ENCODE assay signal across 1 cellular context in the genomic region with DNA sequence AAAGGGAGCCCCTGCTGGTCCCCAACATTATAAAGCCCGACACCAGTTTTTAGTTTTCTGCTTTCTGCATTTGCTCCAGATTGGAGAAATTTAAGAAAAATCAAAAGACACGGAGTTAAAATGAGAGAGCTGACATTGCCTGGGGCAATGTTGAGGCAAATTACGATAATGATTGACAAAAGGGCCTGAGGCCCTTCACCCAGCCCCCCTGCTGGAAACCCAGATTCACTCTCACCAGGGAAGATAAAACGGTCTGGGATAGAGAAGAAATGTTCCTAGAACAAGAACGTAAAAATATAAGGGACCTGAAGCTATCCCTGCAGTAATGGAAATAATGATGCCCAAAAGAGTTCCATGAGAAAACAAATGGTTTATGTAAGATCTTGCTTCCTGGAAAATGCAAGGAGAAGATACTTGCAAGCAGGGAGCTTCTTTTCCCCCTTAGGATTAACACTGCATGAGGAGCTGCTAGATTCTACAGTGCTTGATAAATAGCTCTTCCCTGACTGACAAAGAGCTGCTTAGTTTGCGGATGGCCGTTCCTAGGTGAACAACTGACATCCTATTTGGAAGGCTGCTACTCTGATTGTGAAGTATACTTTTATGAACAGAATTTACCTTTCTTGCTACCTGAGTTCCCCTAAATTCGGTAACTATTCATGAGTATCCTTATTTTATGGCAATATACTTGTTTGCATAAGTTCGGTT.
TF ChIP-seq lines count a peak whose summit lies in the region.

No MANE protein-coding gene starts in this region.

TF ChIP-seq in K562, 482 proteins besides CTCF, POLR2A, EP300 and RAD21:
- TF ChIP-seq, protein P1, sequence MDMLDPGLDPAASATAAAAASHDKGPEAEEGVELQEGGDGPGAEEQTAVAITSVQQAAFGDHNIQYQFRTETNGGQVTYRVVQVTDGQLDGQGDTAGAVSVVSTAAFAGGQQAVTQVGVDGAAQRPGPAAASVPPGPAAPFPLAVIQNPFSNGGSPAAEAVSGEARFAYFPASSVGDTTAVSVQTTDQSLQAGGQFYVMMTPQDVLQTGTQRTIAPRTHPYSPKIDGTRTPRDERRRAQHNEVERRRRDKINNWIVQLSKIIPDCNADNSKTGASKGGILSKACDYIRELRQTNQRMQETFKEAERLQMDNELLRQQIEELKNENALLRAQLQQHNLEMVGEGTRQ (CRISPR knock-in tag; IDR thresholded peaks at IDR 0.05) = peak; percentile 3; the same call in 1 of the 2 replicates
- TF ChIP-seq, protein P2, sequence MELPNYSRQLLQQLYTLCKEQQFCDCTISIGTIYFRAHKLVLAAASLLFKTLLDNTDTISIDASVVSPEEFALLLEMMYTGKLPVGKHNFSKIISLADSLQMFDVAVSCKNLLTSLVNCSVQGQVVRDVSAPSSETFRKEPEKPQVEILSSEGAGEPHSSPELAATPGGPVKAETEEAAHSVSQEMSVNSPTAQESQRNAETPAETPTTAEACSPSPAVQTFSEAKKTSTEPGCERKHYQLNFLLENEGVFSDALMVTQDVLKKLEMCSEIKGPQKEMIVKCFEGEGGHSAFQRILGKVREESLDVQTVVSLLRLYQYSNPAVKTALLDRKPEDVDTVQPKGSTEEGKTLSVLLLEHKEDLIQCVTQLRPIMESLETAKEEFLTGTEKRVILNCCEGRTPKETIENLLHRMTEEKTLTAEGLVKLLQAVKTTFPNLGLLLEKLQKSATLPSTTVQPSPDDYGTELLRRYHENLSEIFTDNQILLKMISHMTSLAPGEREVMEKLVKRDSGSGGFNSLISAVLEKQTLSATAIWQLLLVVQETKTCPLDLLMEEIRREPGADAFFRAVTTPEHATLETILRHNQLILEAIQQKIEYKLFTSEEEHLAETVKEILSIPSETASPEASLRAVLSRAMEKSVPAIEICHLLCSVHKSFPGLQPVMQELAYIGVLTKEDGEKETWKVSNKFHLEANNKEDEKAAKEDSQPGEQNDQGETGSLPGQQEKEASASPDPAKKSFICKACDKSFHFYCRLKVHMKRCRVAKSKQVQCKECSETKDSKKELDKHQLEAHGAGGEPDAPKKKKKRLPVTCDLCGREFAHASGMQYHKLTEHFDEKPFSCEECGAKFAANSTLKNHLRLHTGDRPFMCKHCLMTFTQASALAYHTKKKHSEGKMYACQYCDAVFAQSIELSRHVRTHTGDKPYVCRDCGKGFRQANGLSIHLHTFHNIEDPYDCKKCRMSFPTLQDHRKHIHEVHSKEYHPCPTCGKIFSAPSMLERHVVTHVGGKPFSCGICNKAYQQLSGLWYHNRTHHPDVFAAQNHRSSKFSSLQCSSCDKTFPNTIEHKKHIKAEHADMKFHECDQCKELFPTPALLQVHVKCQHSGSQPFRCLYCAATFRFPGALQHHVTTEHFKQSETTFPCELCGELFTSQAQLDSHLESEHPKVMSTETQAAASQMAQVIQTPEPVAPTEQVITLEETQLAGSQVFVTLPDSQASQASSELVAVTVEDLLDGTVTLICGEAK (IDR thresholded peaks at IDR 0.05) = no peak
- TF ChIP-seq, protein P2 (CRISPR knock-in tag; IDR thresholded peaks at IDR 0.05) = peak; percentile 57
- 0 out of 2 replicates have a peak, but pooled peaks have one; percentile 56 for TF ChIP-seq HNRNPUL1 (IDR thresholded peaks at IDR 0.05; ENCODE audit: low read length)
- TF ChIP-seq, protein P3, sequence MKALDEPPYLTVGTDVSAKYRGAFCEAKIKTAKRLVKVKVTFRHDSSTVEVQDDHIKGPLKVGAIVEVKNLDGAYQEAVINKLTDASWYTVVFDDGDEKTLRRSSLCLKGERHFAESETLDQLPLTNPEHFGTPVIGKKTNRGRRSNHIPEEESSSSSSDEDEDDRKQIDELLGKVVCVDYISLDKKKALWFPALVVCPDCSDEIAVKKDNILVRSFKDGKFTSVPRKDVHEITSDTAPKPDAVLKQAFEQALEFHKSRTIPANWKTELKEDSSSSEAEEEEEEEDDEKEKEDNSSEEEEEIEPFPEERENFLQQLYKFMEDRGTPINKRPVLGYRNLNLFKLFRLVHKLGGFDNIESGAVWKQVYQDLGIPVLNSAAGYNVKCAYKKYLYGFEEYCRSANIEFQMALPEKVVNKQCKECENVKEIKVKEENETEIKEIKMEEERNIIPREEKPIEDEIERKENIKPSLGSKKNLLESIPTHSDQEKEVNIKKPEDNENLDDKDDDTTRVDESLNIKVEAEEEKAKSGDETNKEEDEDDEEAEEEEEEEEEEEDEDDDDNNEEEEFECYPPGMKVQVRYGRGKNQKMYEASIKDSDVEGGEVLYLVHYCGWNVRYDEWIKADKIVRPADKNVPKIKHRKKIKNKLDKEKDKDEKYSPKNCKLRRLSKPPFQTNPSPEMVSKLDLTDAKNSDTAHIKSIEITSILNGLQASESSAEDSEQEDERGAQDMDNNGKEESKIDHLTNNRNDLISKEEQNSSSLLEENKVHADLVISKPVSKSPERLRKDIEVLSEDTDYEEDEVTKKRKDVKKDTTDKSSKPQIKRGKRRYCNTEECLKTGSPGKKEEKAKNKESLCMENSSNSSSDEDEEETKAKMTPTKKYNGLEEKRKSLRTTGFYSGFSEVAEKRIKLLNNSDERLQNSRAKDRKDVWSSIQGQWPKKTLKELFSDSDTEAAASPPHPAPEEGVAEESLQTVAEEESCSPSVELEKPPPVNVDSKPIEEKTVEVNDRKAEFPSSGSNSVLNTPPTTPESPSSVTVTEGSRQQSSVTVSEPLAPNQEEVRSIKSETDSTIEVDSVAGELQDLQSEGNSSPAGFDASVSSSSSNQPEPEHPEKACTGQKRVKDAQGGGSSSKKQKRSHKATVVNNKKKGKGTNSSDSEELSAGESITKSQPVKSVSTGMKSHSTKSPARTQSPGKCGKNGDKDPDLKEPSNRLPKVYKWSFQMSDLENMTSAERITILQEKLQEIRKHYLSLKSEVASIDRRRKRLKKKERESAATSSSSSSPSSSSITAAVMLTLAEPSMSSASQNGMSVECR (CRISPR knock-in tag; IDR thresholded peaks at IDR 0.05) = 0 out of 2 replicates have a peak, but pooled peaks have one; percentile 4
- no peak for TF ChIP-seq MYNN (IDR thresholded peaks at IDR 0.05)
- TF ChIP-seq MYNN (CRISPR knock-in tag; IDR thresholded peaks at IDR 0.05) = 0 out of 2 replicates have a peak, but pooled peaks have one; percentile 63
- TF ChIP-seq GTF2F1 (IDR thresholded peaks at IDR 0.05; ENCODE audit: low read depth, low read length) = 0 out of 2 replicates have a peak, but pooled peaks have one; percentile 27
- TF ChIP-seq ZFP30 (CRISPR knock-in tag; IDR thresholded peaks at IDR 0.05; ENCODE audit: borderline replicate concordance) = no peak
- TF ChIP-seq, protein P4, sequence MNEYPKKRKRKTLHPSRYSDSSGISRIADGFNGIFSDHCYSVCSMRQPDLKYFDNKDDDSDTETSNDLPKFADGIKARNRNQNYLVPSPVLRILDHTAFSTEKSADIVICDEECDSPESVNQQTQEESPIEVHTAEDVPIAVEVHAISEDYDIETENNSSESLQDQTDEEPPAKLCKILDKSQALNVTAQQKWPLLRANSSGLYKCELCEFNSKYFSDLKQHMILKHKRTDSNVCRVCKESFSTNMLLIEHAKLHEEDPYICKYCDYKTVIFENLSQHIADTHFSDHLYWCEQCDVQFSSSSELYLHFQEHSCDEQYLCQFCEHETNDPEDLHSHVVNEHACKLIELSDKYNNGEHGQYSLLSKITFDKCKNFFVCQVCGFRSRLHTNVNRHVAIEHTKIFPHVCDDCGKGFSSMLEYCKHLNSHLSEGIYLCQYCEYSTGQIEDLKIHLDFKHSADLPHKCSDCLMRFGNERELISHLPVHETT (CRISPR knock-in tag; conservative IDR thresholded peaks at IDR 0.05 in 1 of 2, IDR thresholded peaks at IDR 0.05 in 1 of 2) = 0 out of 4 replicates have a peak, but pooled peaks of 1 of the 2 experiments have one; percentile 51
- TF ChIP-seq HMG20A (CRISPR knock-in tag; conservative IDR thresholded peaks at IDR 0.05) = no peak
TF ChIP-seq in K562: peak in this region for 7.
